In the genomic region with DNA sequence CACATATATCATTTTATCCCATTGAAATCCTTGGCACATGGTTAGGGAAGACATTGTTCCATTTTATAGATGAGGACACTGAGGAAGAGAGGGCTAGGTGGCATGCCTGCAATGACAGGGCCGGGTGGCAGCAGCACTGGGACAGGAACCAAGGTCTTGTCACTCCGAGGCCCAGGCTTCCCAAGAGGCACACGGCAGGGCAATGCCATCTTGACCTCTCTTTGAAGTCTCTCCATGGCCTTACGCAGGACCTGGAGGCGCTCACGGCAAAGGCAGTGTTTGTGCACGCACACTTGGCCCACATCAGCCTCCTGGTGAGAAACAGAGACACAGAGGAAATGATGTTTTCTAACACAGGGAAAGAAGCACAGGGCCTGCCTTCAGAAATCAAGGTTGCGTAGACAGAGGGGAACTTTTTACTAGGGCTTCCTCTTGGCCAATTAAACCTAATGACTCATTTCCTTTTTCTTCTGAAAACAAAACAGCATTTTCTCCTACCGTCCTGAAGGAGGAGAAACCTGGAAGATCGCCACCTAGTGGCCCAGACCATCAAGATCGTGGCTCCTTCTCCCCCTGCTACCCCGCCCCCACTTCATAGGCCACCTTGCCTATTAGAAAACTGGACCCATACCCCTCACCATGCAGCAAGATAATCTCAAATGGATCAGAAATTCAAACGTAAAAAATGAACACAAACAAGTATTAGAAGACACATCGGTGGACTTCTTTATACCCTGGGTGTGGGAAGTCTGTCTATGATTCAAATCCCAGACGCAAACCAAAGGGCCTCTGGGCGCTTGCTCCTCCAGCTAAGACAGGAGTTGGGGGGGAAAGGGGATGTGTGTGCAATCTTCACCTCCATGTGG, we compare ENCODE assay signal across 8 cellular contexts.
DNase-seq lines count a peak whose midpoint lies in the region; ATAC-seq, FAIRE-seq and TF ChIP-seq lines count a peak whose summit lies in the region.

No MANE protein-coding gene starts in this region.

- no peaks in the 10 kb centered on the region for H3K36me3 ChIP-seq in CD8-positive, alpha-beta T cell (ENCODE audit: insufficient read depth, low read length)
- H3K36me3 ChIP-seq in endothelial cell of umbilical vein (ENCODE audit: control insufficient read depth in 2 of 2, extremely low read depth in 1 of 2, insufficient read depth in 2 of 2, low read length in 2 of 2) (no peaks in the 10 kb centered on the region), mucosa of descending colon (ENCODE audit: low read depth) (no peaks in the 10 kb centered on the region)

- peak overlapping the region; percentile 12 for H3K4me2 ChIP-seq in endothelial cell of umbilical vein (ENCODE audit: insufficient read depth, low read length)

- no peaks in the 10 kb centered on the region for H3K27me3 Mint-ChIP-seq in CD8-positive, alpha-beta T cell (ENCODE audit: low read depth)
- H3K27me3 Mint-ChIP-seq in activated CD8-positive, alpha-beta memory T cell treated with anti-CD3 and anti-CD28 coated beads, Interleukin-2, amount 10 ng/mL, durations not matched to agents 7 days and 5 days: peaks cover 4% of the 10 kb centered on the region

- no peaks in the 10 kb centered on the region for H3K9me3 ChIP-seq in CD8-positive, alpha-beta T cell (ENCODE audit: low read length)
- H3K9me3 ChIP-seq in endothelial cell of umbilical vein (replicated peaks; ENCODE audit: control insufficient read depth, insufficient read depth, low read length) (no peaks in the 10 kb centered on the region), mucosa of descending colon (no peaks in the 10 kb centered on the region)

- TF ChIP-seq POLR2A in endothelial cell of umbilical vein (IDR thresholded peaks at IDR 0.05; ENCODE audit: low read depth, low read length): no peak

- H3K4me1 Mint-ChIP-seq in CD8-positive, alpha-beta T cell (ENCODE audit: low read depth): peaks cover 8% of the 10 kb centered on the region
- peaks cover 19% of the 10 kb centered on the region for H3K4me1 Mint-ChIP-seq in activated CD8-positive, alpha-beta memory T cell treated with anti-CD3 and anti-CD28 coated beads, Interleukin-2, amount 10 ng/mL, durations not matched to agents 7 days and 5 days

- peaks cover 5% of the 10 kb centered on the region for H3K4me1 ChIP-seq in CD8-positive, alpha-beta T cell (ENCODE audit: insufficient read depth, low read length)
- H3K4me1 ChIP-seq in endothelial cell of umbilical vein (ENCODE audit: control insufficient read depth, extremely low read depth, insufficient read depth, low read length) (peaks cover 16% of the 10 kb centered on the region), mucosa of descending colon (ENCODE audit: low read depth) (no peaks in the 10 kb centered on the region)

- H3K4me3 Mint-ChIP-seq in CD8-positive, alpha-beta T cell: peak overlapping the region; percentile 69
- H3K4me3 Mint-ChIP-seq in activated CD8-positive, alpha-beta memory T cell treated with anti-CD3 and anti-CD28 coated beads, Interleukin-2, amount 10 ng/mL, durations not matched to agents 7 days and 5 days: no peak overlapping the region

- peak; percentile 91 for FAIRE-seq in endothelial cell of umbilical vein (lab: Jason Lieb, UNC)

- H4K20me1 ChIP-seq in endothelial cell of umbilical vein (replicated peaks; ENCODE audit: control insufficient read depth, extremely low read depth, insufficient read depth, low read length): no peaks in the 10 kb centered on the region

- no peaks in the 10 kb centered on the region for H3K27me3 ChIP-seq in CD8-positive, alpha-beta T cell (ENCODE audit: insufficient read depth, low read length)
- no peaks in the 10 kb centered on the region for H3K27me3 ChIP-seq in endothelial cell of umbilical vein (ENCODE audit: control insufficient read depth in 2 of 2, insufficient read depth in 2 of 2, low read length in 2 of 2)

- H3K27ac Mint-ChIP-seq in CD8-positive, alpha-beta T cell: peak overlapping the region; percentile 87
- H3K27ac Mint-ChIP-seq in activated CD8-positive, alpha-beta memory T cell treated with anti-CD3 and anti-CD28 coated beads, Interleukin-2, amount 10 ng/mL, durations not matched to agents 7 days and 5 days: peak overlapping the region; percentile 83

- intact Hi-C loops in CD8-positive, alpha-beta T cell (cut with DNase I, micrococcal nuclease): loop anchor here (1.0 to 10.0 kb wide), 7 partner anchors 73 to 305 kb away; a partner anchor contains a TSS
- intact Hi-C loops in endothelial cell of umbilical vein (cut with micrococcal nuclease) (loop anchor here (1.0 kb wide), 6 partner anchors 20 to 637 kb away; a partner anchor contains a TSS), mucosa of descending colon (cut with DNase I, micrococcal nuclease) (loop anchor here in 1 of 2 donors (10.0 kb wide), 2 partner anchors 155 to 465 kb away; no protein-coding TSS in a partner anchor)

- no peaks in the 10 kb centered on the region for H3K79me2 ChIP-seq in endothelial cell of umbilical vein (ENCODE audit: control insufficient read depth, insufficient read depth, low read length)

- TF ChIP-seq CTCF in CD8-positive, alpha-beta T cell (IDR thresholded peaks at IDR 0.05): peak; percentile 67
- TF ChIP-seq CTCF in endothelial cell of umbilical vein (IDR thresholded peaks at IDR 0.05; ENCODE audit: extremely low read depth in 1 of 2, insufficient read depth in 1 of 2, low read depth in 1 of 2, low read length in 2 of 2) (peak; percentile 86 to 93), mucosa of descending colon (IDR thresholded peaks at IDR 0.05) (peak; percentile 45)

- peak overlapping the region; percentile 47 for H3K27ac ChIP-seq in CD8-positive, alpha-beta T cell (ENCODE audit: low read depth, low read length)
- peak overlapping the region; percentile 67 for H3K27ac ChIP-seq in endothelial cell of umbilical vein (ENCODE audit: insufficient read depth, low read depth, low read length)

- H3K9ac ChIP-seq in endothelial cell of umbilical vein (replicated peaks; ENCODE audit: extremely low read depth, insufficient read depth, low read length): peak overlapping the region; percentile 15

- H3K9me1 ChIP-seq in endothelial cell of umbilical vein (replicated peaks; ENCODE audit: control insufficient read depth, extremely low read depth, insufficient read depth, low read length): no peaks in the 10 kb centered on the region

- no peaks in the 10 kb centered on the region for H3K9me3 Mint-ChIP-seq in CD8-positive, alpha-beta T cell
- no peaks in the 10 kb centered on the region for H3K9me3 Mint-ChIP-seq in activated CD8-positive, alpha-beta memory T cell treated with anti-CD3 and anti-CD28 coated beads, Interleukin-2, amount 10 ng/mL, durations not matched to agents 7 days and 5 days (ENCODE audit: low read depth)

- dilution Hi-C loops in endothelial cell of umbilical vein (cut with MboI; ENCODE audit: extremely low pct_ligation_motif_present, low sequenced_read_pairs): no loop called here

- DNase-seq in CD8-positive, alpha-beta T cell: peak; percentile 54 to 86 (median 78)
- DNase-seq in NOMO-1 treated with DMSO at 0.1 percent for 48 hours (lab: John Stamatoyannopoulos, UW; ENCODE audit: unreplicated experiment) (peak; percentile 99), endothelial cell of umbilical vein (ENCODE audit: low read depth, low spot score) (peak; percentile 97), mucosa of descending colon (peak; percentile 81 to 96 (median 84))
- DNase-seq in activated CD8-positive, alpha-beta memory T cell treated with anti-CD3 and anti-CD28 coated beads, Interleukin-2, amount 10 ng/mL, durations not matched to agents 7 days and 5 days: peak; percentile 89
- DNase-seq in stimulated activated CD8-positive, alpha-beta memory T cell treated with anti-CD3 and anti-CD28 coated beads, Interleukin-4, amount 100 ng/mL, for 1 hour (ENCODE audit: low read depth in 2 of 2, low spot score in 1 of 2): peak; percentile 60 to 75

- CTCF ChIA-PET in CD8-positive, alpha-beta T cell (lab: Charles Lee): interaction anchor here (0.7 to 1.2 kb wide), 8 partner anchors 9 to 639 kb away, joined by 3 to 4 read pairs (median 3); no protein-coding TSS in a partner anchor
- CTCF ChIA-PET in activated CD8-positive, alpha-beta memory T cell treated with anti-CD3 and anti-CD28 coated beads, Interleukin-2, amount 10 ng/mL, durations not matched to agents 7 days and 5 days (lab: Charles Lee): interaction anchor here (1.0 to 1.1 kb wide), 3 partner anchors 78 to 302 kb away, joined by 3 read pairs; no protein-coding TSS in a partner anchor
- CTCF ChIA-PET in endothelial cell of umbilical vein (lab: Charles Lee): interaction anchor here (0.8 to 2.0 kb wide), 5 partner anchors 12 to 302 kb away, joined by 3 to 5 read pairs (median 4); no protein-coding TSS in a partner anchor

- BruUV-seq in endothelial cell of umbilical vein (replicated peaks; lab: Mats Ljungman, UMichigan): no TSS peak

- ATAC-seq in CD8-positive, alpha-beta T cell: peak; percentile 94
- peak; percentile 88 for ATAC-seq in GM19397 (IDR thresholded peaks at IDR 0.05; ENCODE audit: unreplicated experiment)
- peak; percentile 64 for ATAC-seq in HG03558 (IDR thresholded peaks at IDR 0.05; ENCODE audit: extremely low read depth, unreplicated experiment)
- ATAC-seq in activated CD8-positive, alpha-beta memory T cell treated with anti-CD3 and anti-CD28 coated beads, Interleukin-2, amount 10 ng/mL, durations not matched to agents 7 days and 5 days: peak; percentile 98
- peak; percentile 96 for ATAC-seq in mucosa of descending colon

- H3K4me3 ChIP-seq in CD8-positive, alpha-beta T cell (ENCODE audit: low read depth, low read length): peak overlapping the region; percentile 43
- H3K4me3 ChIP-seq in endothelial cell of umbilical vein (replicated peaks in 1 of 3; ENCODE audit: insufficient read depth in 1 of 3, low read depth in 1 of 3, low read length in 3 of 3) (no peak overlapping the region), mucosa of descending colon (no peak overlapping the region)

- peak overlapping the region; percentile 39 for H2AFZ ChIP-seq in endothelial cell of umbilical vein (ENCODE audit: low read depth, low read length)

- POLR2A ChIA-PET in CD8-positive, alpha-beta T cell (lab: Charles Lee): no interaction called here
- POLR2A ChIA-PET in endothelial cell of umbilical vein (lab: Charles Lee): interaction anchor here (0.9 kb wide), 1 partner anchor 74 kb away, joined by 5 read pairs; no protein-coding TSS in a partner anchor

- H3K36me3 Mint-ChIP-seq in CD8-positive, alpha-beta T cell: no peaks in the 10 kb centered on the region
- no peaks in the 10 kb centered on the region for H3K36me3 Mint-ChIP-seq in activated CD8-positive, alpha-beta memory T cell treated with anti-CD3 and anti-CD28 coated beads, Interleukin-2, amount 10 ng/mL, durations not matched to agents 7 days and 5 days

TF ChIP-seq in endothelial cell of umbilical vein, 7 proteins besides CTCF, POLR2A, EP300 and RAD21 (continues in another document):
- TF ChIP-seq POLR2AphosphoS5 (IDR thresholded peaks at IDR 0.05; ENCODE audit: insufficient read depth, low read depth, low read length) (peak; percentile 40), EZH2 (IDR thresholded peaks at IDR 0.05; ENCODE audit: borderline replicate concordance, low read depth, low read length, severe bottlenecking) (no peak), MYC (IDR thresholded peaks at IDR 0.05; ENCODE audit: low read depth, low read length) (no peak), GATA2 (IDR thresholded peaks at IDR 0.05; ENCODE audit: insufficient read depth, insufficient read length, low read depth, low read length) (no peak)
